13 cellular contexts compared by ENCODE assay signal in the genomic region with DNA sequence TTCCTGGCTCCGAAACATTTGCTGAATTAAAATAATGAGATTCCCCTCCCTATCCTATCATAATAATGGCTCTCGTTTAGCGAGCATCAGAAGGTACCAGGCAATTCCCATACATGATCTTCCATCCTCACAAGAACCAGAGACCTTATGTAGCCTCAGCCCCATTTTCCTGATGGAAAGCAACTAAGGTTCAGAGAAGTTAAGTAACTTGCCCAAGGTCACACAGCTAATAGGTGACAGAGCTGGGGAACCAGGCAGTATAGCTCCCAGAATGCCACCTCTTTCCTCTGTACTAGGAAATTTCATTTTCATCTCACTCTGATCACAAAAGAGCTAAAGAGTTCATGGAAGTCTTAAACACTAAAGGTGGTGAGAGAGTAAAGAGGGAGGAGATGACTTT. TPM values are rescaled to one million over a fixed set of nuclear protein-coding genes. Genes with fewer than 3 reads are reported as not detected.
A peak's percentile ranks its signal among the peaks of the same experiment; 100 is the strongest.
DNase-seq lines count a peak whose midpoint lies in the region; ATAC-seq and TF ChIP-seq lines count a peak whose summit lies in the region.
"Had no signal": no experiment of that assay in that cellular context is flagged by ENCODE, and none has a peak within 500 bp of the region (broad histone marks: within the 10 kb centered on the region; RNA-seq: fewer than 3 reads in every experiment).

No MANE protein-coding gene starts in this region.

- peak overlapping the region; percentile 69; the same call in 1 of the 2 replicates for H3K9ac ChIP-seq in OCI-LY1 (ENCODE audit: low read length)
- H3K9ac ChIP-seq: BLaER1 had no signal

- H3K9me3 ChIP-seq in HEK293 (ENCODE audit: control insufficient read depth, insufficient read depth, low read depth, low read length), result no peaks in the 10 kb centered on the region
- no peaks in the 10 kb centered on the region for H3K9me3 ChIP-seq in OCI-LY1 (ENCODE audit: low read length)
- H3K9me3 ChIP-seq in neuron (ENCODE audit: low read length), result no peaks in the 10 kb centered on the region
- no peaks in the 10 kb centered on the region for H3K9me3 ChIP-seq in heart right ventricle
- H3K9me3 ChIP-seq: BLaER1 had no signal

- TF ChIP-seq CTCF in HEK293 (tag by site-specific recombination; IDR thresholded peaks at IDR 0.05) (no peak), OCI-LY1 (IDR thresholded peaks at IDR 0.05; ENCODE audit: low read length) (no peak), nephron (IDR thresholded peaks at IDR 0.05; ENCODE audit: unreplicated experiment in 3 of 3) (no peak), heart right ventricle (IDR thresholded peaks at IDR 0.05) (no peak)

- H3K36me3 ChIP-seq in HEK293 (ENCODE audit: control insufficient read depth in 2 of 2, insufficient read depth in 1 of 2, low read length in 2 of 2) (no peaks in the 10 kb centered on the region), OCI-LY1 (ENCODE audit: insufficient read depth, low read length) (no peaks in the 10 kb centered on the region), neuron (ENCODE audit: insufficient read depth, low read length) (no peaks in the 10 kb centered on the region), heart right ventricle (no peaks in the 10 kb centered on the region)
- H3K36me3 ChIP-seq: BLaER1 had no signal

- H3K27me3 ChIP-seq in OCI-LY1 (ENCODE audit: insufficient read depth, low read length) (no peaks in the 10 kb centered on the region), neuron (ENCODE audit: insufficient read depth, low read length) (no peaks in the 10 kb centered on the region), heart right ventricle (peaks cover 13 to 82% (median 70%) of the 10 kb centered on the region in 7 donors)

- H3K27ac Mint-ChIP-seq in nephron, result no peak overlapping the region
- no peak overlapping the region for H3K27ac Mint-ChIP-seq in activated T-helper 1 cell treated with anti-CD3 and anti-CD28 coated beads, Interleukin-12 subunit alpha, Interleukin-12 subunit beta, Interleukin-2, Interleukin-4 antibody, amounts not matched to agents 30 ng/mL and 10 ng/mL and 1 ng/mL, durations not matched to agents 14 hours and 24 hours and 36 hours
- H3K27ac Mint-ChIP-seq: IgD-negative memory B cell had no signal

- peak overlapping the region; percentile 57; the same call in 1 of the 2 replicates for H3K4me2 ChIP-seq in OCI-LY1 (ENCODE audit: low read length)
- H3K4me2 ChIP-seq: BLaER1 had no signal

- H3K79me2 ChIP-seq in OCI-LY1 (ENCODE audit: insufficient read depth, low read length), result 0 out of 2 replicates have a peak, but pooled peaks cover 9% of the 10 kb centered on the region

- no peaks in the 10 kb centered on the region for H3K9me3 Mint-ChIP-seq in nephron
- no peaks in the 10 kb centered on the region for H3K9me3 Mint-ChIP-seq in activated T-helper 1 cell treated with anti-CD3 and anti-CD28 coated beads, Interleukin-12 subunit alpha, Interleukin-12 subunit beta, Interleukin-2, Interleukin-4 antibody, amounts not matched to agents 30 ng/mL and 10 ng/mL and 1 ng/mL, durations not matched to agents 14 hours and 24 hours and 36 hours

- H3K4me1 Mint-ChIP-seq in nephron, result peaks cover 25% of the 10 kb centered on the region
- no peaks in the 10 kb centered on the region for H3K4me1 Mint-ChIP-seq in activated T-helper 1 cell treated with anti-CD3 and anti-CD28 coated beads, Interleukin-12 subunit alpha, Interleukin-12 subunit beta, Interleukin-2, Interleukin-4 antibody, amounts not matched to agents 30 ng/mL and 10 ng/mL and 1 ng/mL, durations not matched to agents 14 hours and 24 hours and 36 hours (ENCODE audit: low read depth)

- H3K9me2 ChIP-seq in OCI-LY1 (ENCODE audit: low read depth, low read length), result no peaks in the 10 kb centered on the region

- no peaks in the 10 kb centered on the region for H4K20me1 ChIP-seq in OCI-LY1 (ENCODE audit: insufficient read depth, low read length)

- H3K4me1 ChIP-seq in HEK293 (ENCODE audit: control insufficient read depth, insufficient read depth, low read length), result peaks cover 3% of the 10 kb centered on the region; the same call in 1 of the 2 replicates
- H3K4me1 ChIP-seq in OCI-LY1 (ENCODE audit: insufficient read depth, low read length, severe bottlenecking), result peaks cover 36% of the 10 kb centered on the region
- peaks cover 59% of the 10 kb centered on the region for H3K4me1 ChIP-seq in neuron (ENCODE audit: insufficient read depth, low read length)
- H3K4me1 ChIP-seq in heart right ventricle, result peaks cover 4 to 14% (median 9%) of the 10 kb centered on the region in 9 donors

- WGBS in heart right ventricle, 2 donors, result 79 to 95% methylated on average over 3 of the region's 3 CpGs

- no peak overlapping the region for H3K4me3 ChIP-seq in HEK293 (ENCODE audit: low read depth, low read length)
- peak overlapping the region; percentile 64 for H3K4me3 ChIP-seq in OCI-LY1 (ENCODE audit: low read depth, low read length, poor library complexity, severe bottlenecking)
- H3K4me3 ChIP-seq in neuron (ENCODE audit: low read length), result peak overlapping the region; percentile 55
- H3K4me3 ChIP-seq in heart right ventricle, result no peak overlapping the region
- H3K4me3 ChIP-seq: BLaER1 had no signal

- POLR2A ChIA-PET in HEK293 (lab: Yijun Ruan, JAX), result no interaction called here

- H3F3A ChIP-seq in OCI-LY1 (ENCODE audit: insufficient read depth, low read length), result no peaks in the 10 kb centered on the region

- intact Hi-C loops in heart right ventricle (cut with DNase I), result no loop called here
- intact Hi-C loops in activated T-helper 1 cell treated with anti-CD3 and anti-CD28 coated beads, Interleukin-12 subunit alpha, Interleukin-12 subunit beta, Interleukin-2, Interleukin-4 antibody, amounts not matched to agents 30 ng/mL and 10 ng/mL and 1 ng/mL, durations not matched to agents 14 hours and 24 hours and 36 hours (cut with micrococcal nuclease), result no loop called here

- H3K27ac ChIP-seq in HEK293 (ENCODE audit: extremely low read depth, low read depth, low read length) (no peak overlapping the region), OCI-LY1 (ENCODE audit: low read depth, low read length, poor library complexity, severe bottlenecking) (no peak overlapping the region), heart right ventricle (no peak overlapping the region)
- H3K27ac ChIP-seq: BLaER1 had no signal

- no peaks in the 10 kb centered on the region for H3K36me3 Mint-ChIP-seq in nephron (ENCODE audit: low read depth)
- peaks cover 2% of the 10 kb centered on the region for H3K36me3 Mint-ChIP-seq in activated T-helper 1 cell treated with anti-CD3 and anti-CD28 coated beads, Interleukin-12 subunit alpha, Interleukin-12 subunit beta, Interleukin-2, Interleukin-4 antibody, amounts not matched to agents 30 ng/mL and 10 ng/mL and 1 ng/mL, durations not matched to agents 14 hours and 24 hours and 36 hours (ENCODE audit: low read depth)
- H3K36me3 Mint-ChIP-seq: IgD-negative memory B cell had no signal

- peak overlapping the region in 2 of 3 experiments; percentile 44 to 84 for H3K4me3 Mint-ChIP-seq in nephron
- no peak overlapping the region for H3K4me3 Mint-ChIP-seq in activated T-helper 1 cell treated with anti-CD3 and anti-CD28 coated beads, Interleukin-12 subunit alpha, Interleukin-12 subunit beta, Interleukin-2, Interleukin-4 antibody, amounts not matched to agents 30 ng/mL and 10 ng/mL and 1 ng/mL, durations not matched to agents 14 hours and 24 hours and 36 hours
- H3K4me3 Mint-ChIP-seq: IgD-negative memory B cell had no signal

- no peak for DNase-seq in heart right ventricle
- DNase-seq in activated T-helper 1 cell treated with anti-CD3 and anti-CD28 coated beads, Interleukin-12 subunit alpha, Interleukin-12 subunit beta, Interleukin-2, Interleukin-4 antibody, amounts not matched to agents 30 ng/mL and 10 ng/mL and 1 ng/mL, durations not matched to agents 14 hours and 24 hours and 36 hours (ENCODE audit: low spot score), result no peak
- DNase-seq: DMS53, GF-D8, HCEC 1CT had no signal

- CTCF ChIA-PET in HEK293 (lab: Yijun Ruan, JAX), result interaction anchor here (1.2 to 3.2 kb wide), 4 partner anchors 11 to 111 kb away, joined by 3 to 15 read pairs (median 8); no protein-coding TSS in a partner anchor

- ATAC-seq in GM19397 (IDR thresholded peaks at IDR 0.05; ENCODE audit: unreplicated experiment), result no peak
- ATAC-seq in heart right ventricle, result no peak
- ATAC-seq in HG03159 (IDR thresholded peaks at IDR 0.05; ENCODE audit: unreplicated experiment), result no peak

- H3K27me3 Mint-ChIP-seq in nephron (ENCODE audit: low read depth), result peaks cover 75% of the 10 kb centered on the region
- peaks cover 63% of the 10 kb centered on the region for H3K27me3 Mint-ChIP-seq in activated T-helper 1 cell treated with anti-CD3 and anti-CD28 coated beads, Interleukin-12 subunit alpha, Interleukin-12 subunit beta, Interleukin-2, Interleukin-4 antibody, amounts not matched to agents 30 ng/mL and 10 ng/mL and 1 ng/mL, durations not matched to agents 14 hours and 24 hours and 36 hours (ENCODE audit: insufficient read depth)

- no peak overlapping the region for H2AFZ ChIP-seq in OCI-LY1 (ENCODE audit: low read length)
- no peak overlapping the region for H2AFZ ChIP-seq in neuron (ENCODE audit: low read depth, low read length)

TF ChIP-seq in HEK293, 187 proteins besides CTCF, POLR2A, EP300 and RAD21:
- TF ChIP-seq ZNF768 (tag by site-specific recombination; IDR thresholded peaks at IDR 0.05), result 0 out of 2 replicates have a peak, but pooled peaks have one; percentile 87
- no peak for TF ChIP-seq ZNF701 (tag by site-specific recombination; IDR thresholded peaks at IDR 0.05)

RNA-seq across cellular contexts. Expression of a gene that starts 2.4 kb away (rescaled TPM):
- total RNA-seq in heart right ventricle, result under 1 TPM in 9 of 10 donors, not detected in 1; 0.04 to 0.31 (median 0.13) TPM
- under 1 TPM; 0.07 TPM for polyA plus RNA-seq in heart right ventricle
- 0.08 and 0.15 TPM in 2 replicates for total RNA-seq in activated T-helper 1 cell treated with anti-CD3 and anti-CD28 coated beads, Interleukin-12 subunit alpha, Interleukin-12 subunit beta, Interleukin-2, Interleukin-4 antibody, amounts not matched to agents 30 ng/mL and 10 ng/mL and 1 ng/mL, durations not matched to agents 14 hours and 24 hours and 36 hours
- polyA plus RNA-seq: IgD-negative memory B cell had no signal

Comparison
In these comparisons a context has a peak if more than half of its experiments do, and no peak if none do; other contexts are left out.
1. H3K4me3 ChIP-seq: peak in OCI-LY1 (single experiment) and neuron (single experiment); none in HEK293 (single experiment) and heart right ventricle (0 of 10).